9 cellular contexts compared by ENCODE assay signal in genomic region chr5:151078490-151079262, GRCh38. TPM values are rescaled to one million over a fixed set of nuclear protein-coding genes. Genes with fewer than 3 reads are reported as not detected.
DNase-seq lines count a peak whose midpoint lies in the region; ATAC-seq, FAIRE-seq and TF ChIP-seq lines count a peak whose summit lies in the region.
"Had no signal": no experiment of that assay in that cellular context is flagged by ENCODE, and none has a peak within 500 bp of the region (broad histone marks: within the 10 kb centered on the region; RNA-seq: fewer than 3 reads in every experiment).

No MANE protein-coding gene starts in this region.

- H3K9ac ChIP-seq in trophoblast cell (ENCODE audit: low read length) = no peak overlapping the region

- CTCF ChIA-PET in PC-9 (lab: Charles Lee) (interaction anchor here (0.7 kb wide), 1 partner anchor 15 kb away, joined by 3 read pairs; no protein-coding TSS in a partner anchor), HEK293T (lab: Yijun Ruan, JAX) (no interaction called here)

- FAIRE-seq in urothelium cell line (lab: Jason Lieb, UNC) = no peak
- FAIRE-seq: H1 had no signal

- no peak overlapping the region for H2AK5ac ChIP-seq in trophoblast cell (ENCODE audit: low read length)

- H4K12ac ChIP-seq in trophoblast cell (ENCODE audit: low read depth, low read length) = no peak overlapping the region

- peaks cover 11% of the 10 kb centered on the region for H3K79me1 ChIP-seq in trophoblast cell (ENCODE audit: low read length)

- H3K27ac ChIP-seq in PC-9 (peak overlapping the region; percentile 81; the same call in 1 of the 2 replicates), trophoblast cell (ENCODE audit: low read depth, low read length) (no peak overlapping the region)

- TF ChIP-seq CTCF in GM06990 (IDR thresholded peaks at IDR 0.05; ENCODE audit: insufficient read depth, low read length, poor library complexity, severe bottlenecking) = no peak
- no peak for TF ChIP-seq CTCF in PC-9 (conservative IDR thresholded peaks at IDR 0.05)

- H3K4me2 ChIP-seq in PC-9 (peak overlapping the region; percentile 98; the same call in 1 of the 2 replicates), trophoblast cell (ENCODE audit: low read length) (no peak overlapping the region)

- no peaks in the 10 kb centered on the region for H4K20me1 ChIP-seq in PC-9 (ENCODE audit: insufficient read depth)

- peaks cover 85% of the 10 kb centered on the region for H3K4me1 ChIP-seq in PC-9 (replicated peaks; ENCODE audit: insufficient read depth)
- peaks cover 13 to 14% of the 10 kb centered on the region in 2 experiments for H3K4me1 ChIP-seq in trophoblast cell (ENCODE audit: control insufficient read depth in 1 of 2, insufficient read depth in 2 of 2, low read length in 2 of 2)

- peaks cover 52% of the 10 kb centered on the region for H3F3A ChIP-seq in PC-9 (ENCODE audit: insufficient read depth, low read depth)

- no peak overlapping the region for H3K4ac ChIP-seq in trophoblast cell (ENCODE audit: low read depth, low read length)

- H2BK120ac ChIP-seq in trophoblast cell (ENCODE audit: insufficient read depth, low read length, poor library complexity) = no peak overlapping the region

- intact Hi-C loops in PC-9 (cut with micrococcal nuclease; ENCODE audit: unreplicated experiment) = loop anchor here (5.0 to 10.0 kb wide), 2 partner anchors 604 to 694 kb away; partner anchors contain the start of gene G3BP1

- POLR2A ChIA-PET in PC-9 (lab: Charles Lee; ENCODE audit: unreplicated experiment) (no interaction called here), HEK293T (lab: Yijun Ruan, JAX) (no interaction called here)

- peak overlapping the region; percentile 71 for H3K18ac ChIP-seq in trophoblast cell (ENCODE audit: low read length)

- BruUV-seq in PC-9 (replicated peaks; lab: Mats Ljungman, UMichigan) = no TSS peak

- H3K14ac ChIP-seq in trophoblast cell (ENCODE audit: low read length) = no peak overlapping the region

- WGBS in trophoblast cell (ENCODE audit: extremely low coverage, insufficient coverage, insufficient read length) = no CpG with 5 or more reads among the region's 16 CpGs

- peak; percentile 71 for DNase-seq in GM06990 (ENCODE audit: extremely low read depth, insufficient read length)
- no peak for DNase-seq in PC-9
- DNase-seq in activated naive CD4-positive, alpha-beta T cell treated with anti-CD3 and anti-CD28 coated beads, Interleukin-2, amount 50 U/mL, for 16 hours = peak; percentile 72
- no peak for DNase-seq in trophoblast cell
- no peak for DNase-seq in HEK293T (ENCODE audit: extremely low spot score)
- DNase-seq in MG63 = no peak
- no peak for DNase-seq in urothelium cell line (ENCODE audit: low spot score)

- H3K4me3 ChIP-seq in GM06990 (replicated peaks; ENCODE audit: low read depth, low read length) (peak overlapping the region; percentile 85), PC-9 (no peak overlapping the region), trophoblast cell (ENCODE audit: low read depth, low read length) (no peak overlapping the region), MG63 (no peak overlapping the region)

- ATAC-seq in GM21717 (IDR thresholded peaks at IDR 0.05; ENCODE audit: unreplicated experiment) = peak; percentile 50

- H3K79me2 ChIP-seq in PC-9 (ENCODE audit: low read depth) = peaks cover 83% of the 10 kb centered on the region
- H3K79me2 ChIP-seq in trophoblast cell (ENCODE audit: control insufficient read depth, insufficient read depth, low read length, poor library complexity) = peaks cover 8% of the 10 kb centered on the region

- H4K8ac ChIP-seq in trophoblast cell (ENCODE audit: low read depth, low read length) = no peak overlapping the region

- no peaks in the 10 kb centered on the region for H3K9me3 ChIP-seq in PC-9 (ENCODE audit: insufficient read depth, low read depth)
- no peaks in the 10 kb centered on the region for H3K9me3 ChIP-seq in trophoblast cell (ENCODE audit: insufficient read depth, low read depth, low read length)
- H3K9me3 ChIP-seq in MG63 = 0 out of 2 replicates have a peak, but pooled peaks cover 3% of the 10 kb centered on the region

- no peak overlapping the region for H3K23ac ChIP-seq in trophoblast cell (ENCODE audit: low read length)

- H4K91ac ChIP-seq in trophoblast cell (ENCODE audit: low read depth, low read length) = no peak overlapping the region

- no peaks in the 10 kb centered on the region for H3K9me2 ChIP-seq in PC-9 (ENCODE audit: insufficient read depth)

- H3K27me3 ChIP-seq in GM06990 (replicated peaks; ENCODE audit: control insufficient read depth, insufficient read depth, low read length) = no peaks in the 10 kb centered on the region
- no peaks in the 10 kb centered on the region for H3K27me3 ChIP-seq in PC-9 (ENCODE audit: insufficient read depth, low read depth)
- no peaks in the 10 kb centered on the region for H3K27me3 ChIP-seq in trophoblast cell (ENCODE audit: insufficient read depth, low read length)
- no peaks in the 10 kb centered on the region for H3K27me3 ChIP-seq in MG63

- no peak overlapping the region for H2BK12ac ChIP-seq in trophoblast cell (ENCODE audit: low read length)

- peaks cover 12% of the 10 kb centered on the region for H3K36me3 ChIP-seq in GM06990 (ENCODE audit: control insufficient read depth, insufficient read depth, low read length)
- H3K36me3 ChIP-seq in PC-9 (ENCODE audit: low read depth) = peaks cover 9% of the 10 kb centered on the region; the same call in 1 of the 2 replicates
- H3K36me3 ChIP-seq in trophoblast cell (ENCODE audit: control insufficient read depth in 1 of 2, insufficient read depth in 2 of 2, low read length in 2 of 2) = peaks cover 6 to 7% of the 10 kb centered on the region in 2 experiments
- H3K36me3 ChIP-seq in MG63 = peaks cover 18% of the 10 kb centered on the region

- H2AFZ ChIP-seq in PC-9 (no peak overlapping the region), trophoblast cell (ENCODE audit: insufficient read depth, low read length, poor library complexity) (no peak overlapping the region)

- no peak overlapping the region for H2BK5ac ChIP-seq in trophoblast cell (ENCODE audit: low read depth, low read length, poor library complexity)

TF ChIP-seq in HEK293T, 16 proteins besides CTCF, POLR2A, EP300 and RAD21:
- no peak for TF ChIP-seq ZNF384 (IDR thresholded peaks at IDR 0.05)
- TF ChIP-seq HDGF (IDR thresholded peaks at IDR 0.05; ENCODE audit: borderline replicate concordance) = no peak
- TF ChIP-seq SUZ12 (IDR thresholded peaks at IDR 0.05) = no peak
- TF ChIP-seq FOXK2 (IDR thresholded peaks at IDR 0.05) = no peak
- TF ChIP-seq BHLHE40 (IDR thresholded peaks at IDR 0.05; ENCODE audit: borderline replicate concordance) = no peak
- no peak for TF ChIP-seq FOXM1 (IDR thresholded peaks at IDR 0.05; ENCODE audit: borderline replicate concordance)
- TF ChIP-seq FOXA1 (IDR thresholded peaks at IDR 0.05) = no peak
- TF ChIP-seq NFRKB (IDR thresholded peaks at IDR 0.05) = no peak
- TF ChIP-seq ELF4 (IDR thresholded peaks at IDR 0.05) = no peak
- TF ChIP-seq LEF1 (IDR thresholded peaks at IDR 0.05; ENCODE audit: borderline replicate concordance) = no peak
- TF ChIP-seq TARDBP (IDR thresholded peaks at IDR 0.05) = no peak
- no peak for TF ChIP-seq CTBP1 (IDR thresholded peaks at IDR 0.05; ENCODE audit: borderline replicate concordance)
- no peak for TF ChIP-seq SP1 (IDR thresholded peaks at IDR 0.05)
- no peak for TF ChIP-seq PKNOX1 (IDR thresholded peaks at IDR 0.05)

RNA-seq across cellular contexts. Expression of gene TNIP1, which starts 2.2 kb away (rescaled TPM):
- total RNA-seq in PC-9 (2021) = 122 and 124 TPM in 2 replicates
- 54.1 and 54.5 TPM in 2 replicates for polyA plus RNA-seq in trophoblast cell (2013)
- total RNA-seq in MG63 (2014; rRNA removed; shearing (Covaris generic); ENCODE audit: low replicate concordance) = 74.2 and 76.6 TPM in 2 replicates

RNA-seq across cellular contexts. Expression of gene GPX3, which starts 58.3 kb away (rescaled TPM):
- 84.6 and 93.2 TPM in 2 replicates for total RNA-seq in PC-9 (2021)
- 22.4 and 25.1 TPM in 2 replicates for polyA plus RNA-seq in trophoblast cell (2013)
- total RNA-seq in MG63 (2014; rRNA removed; shearing (Covaris generic); ENCODE audit: low replicate concordance) = 2.3 and 5.6 TPM in 2 replicates

Comparison
In these comparisons a context has a peak if more than half of its experiments do, and no peak if none do; other contexts are left out.
1. DNase-seq: peak in GM06990 (single experiment) and activated naive CD4-positive, alpha-beta T cell treated with anti-CD3 and anti-CD28 coated beads, Interleukin-2, amount 50 U/mL, for 16 hours (single experiment); none in PC-9 (0 of 2), trophoblast cell (0 of 2), HEK293T (single experiment), MG63 (single experiment) and urothelium cell line (single experiment).
2. RNA of gene GPX3, which starts 58.3 kb away (total RNA-seq): 84.6 to 93.2 TPM in PC-9; 2.3 to 5.6 TPM in MG63; every median in the first group is over 10 times any median in the second.